ENCODE assay signal across 11 cellular contexts in the genomic region with DNA sequence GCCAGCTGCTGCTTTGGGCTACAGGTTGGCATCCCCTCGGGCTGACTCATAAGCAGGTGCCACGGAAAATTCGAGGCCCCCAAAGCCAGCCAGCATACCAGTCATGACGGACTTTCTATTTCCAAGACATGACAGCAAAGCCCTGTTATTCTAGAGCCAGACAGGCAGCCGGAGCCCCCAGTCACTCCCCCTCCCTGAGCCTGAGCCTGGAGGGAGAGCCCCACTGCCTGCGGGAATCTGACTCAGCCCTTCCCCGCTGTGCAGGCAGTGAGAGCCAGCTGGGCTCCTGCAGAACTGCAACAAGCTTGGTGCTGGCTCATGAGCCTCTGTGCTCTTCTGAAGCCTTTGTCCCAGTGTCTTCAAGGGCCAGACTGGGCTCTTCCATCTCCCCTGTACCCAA. TPM values are rescaled to one million over a fixed set of nuclear protein-coding genes. Genes with fewer than 3 reads are reported as not detected.
DNase-seq lines count a peak whose midpoint lies in the region; ATAC-seq and TF ChIP-seq lines count a peak whose summit lies in the region.
"Had no signal": no experiment of that assay in that cellular context is flagged by ENCODE, and none has a peak within 500 bp of the region (broad histone marks: within the 10 kb centered on the region; RNA-seq: fewer than 3 reads in every experiment).

No MANE protein-coding gene starts in this region.

- no peak overlapping the region for H3K4me3 Mint-ChIP-seq in activated T-cell treated with anti-CD3 and anti-CD28 coated beads, Interleukin-2, amount 50 U/mL, for 4 hours
- no peak overlapping the region for H3K4me3 Mint-ChIP-seq in stimulated activated memory B cell treated with anti-CD40 and anti-IgM and Interleukin-4, amounts not matched to agents 10 μg/mL and 1 μg/mL and 100 μg/mL, for 72 hours

- H3K4me1 ChIP-seq in SK-N-SH (ENCODE audit: control insufficient read depth in 1 of 2, insufficient read depth in 2 of 2, low read depth in 1 of 2, low read length in 1 of 2): no peaks in the 10 kb centered on the region
- peaks cover 0 to 29% (median 8%) of the 10 kb centered on the region in 4 donors for H3K4me1 ChIP-seq in tibial artery

- H3K27ac Mint-ChIP-seq in stimulated activated memory B cell treated with anti-CD40 and anti-IgM and Interleukin-4, amounts not matched to agents 10 μg/mL and 1 μg/mL and 100 μg/mL, for 72 hours: no peak overlapping the region
- H3K27ac Mint-ChIP-seq: activated naive CD4-positive, alpha-beta T cell treated with anti-CD3 and anti-CD28 coated beads, Interleukin-2, amount 50 U/mL, for 72 hours had no signal

- ATAC-seq in SK-N-SH treated with all-trans-retinoic acid at 6 μM for 48 hours: peak; percentile 78
- no peak for ATAC-seq in activated T-cell treated with anti-CD3 and anti-CD28 coated beads, Interleukin-2, amount 50 U/mL, for 4 hours
- ATAC-seq in stimulated activated memory B cell treated with anti-CD40 and anti-IgM and Interleukin-4, amounts not matched to agents 10 μg/mL and 1 μg/mL and 100 μg/mL, for 72 hours: no peak

- WGBS in SK-N-SH (ENCODE audit: low lambda C conversion rate): 64% methylated on average over 5 of the region's 7 CpGs

- H3K9me3 Mint-ChIP-seq in activated T-cell treated with anti-CD3 and anti-CD28 coated beads, Interleukin-2, amount 50 U/mL, for 4 hours: no peaks in the 10 kb centered on the region
- H3K9me3 Mint-ChIP-seq in stimulated activated memory B cell treated with anti-CD40 and anti-IgM and Interleukin-4, amounts not matched to agents 10 μg/mL and 1 μg/mL and 100 μg/mL, for 72 hours: no peaks in the 10 kb centered on the region
- H3K9me3 Mint-ChIP-seq: activated naive CD4-positive, alpha-beta T cell treated with anti-CD3 and anti-CD28 coated beads, Interleukin-2, amount 50 U/mL, for 72 hours had no signal

- no peaks in the 10 kb centered on the region for H3K27me3 ChIP-seq in SK-N-SH (ENCODE audit: insufficient read depth)
- H3K27me3 ChIP-seq in tibial artery: no peaks in the 10 kb centered on the region
- H3K27me3 ChIP-seq: BLaER1 had no signal

- H3K9me3 ChIP-seq in SK-N-SH (no peaks in the 10 kb centered on the region), tibial artery (no peaks in the 10 kb centered on the region)
- H3K9me3 ChIP-seq: BLaER1 had no signal

- H3K27ac ChIP-seq in SK-N-SH (ENCODE audit: low read depth in 2 of 2, low read length in 1 of 2) (no peak overlapping the region), tibial artery (peak overlapping the region; percentile 14 to 37)
- H3K27ac ChIP-seq: BLaER1 had no signal

- H3K36me3 Mint-ChIP-seq in activated T-cell treated with anti-CD3 and anti-CD28 coated beads, Interleukin-2, amount 50 U/mL, for 4 hours (ENCODE audit: insufficient read depth): no peaks in the 10 kb centered on the region
- H3K36me3 Mint-ChIP-seq in stimulated activated memory B cell treated with anti-CD40 and anti-IgM and Interleukin-4, amounts not matched to agents 10 μg/mL and 1 μg/mL and 100 μg/mL, for 72 hours: no peaks in the 10 kb centered on the region
- H3K36me3 Mint-ChIP-seq: activated naive CD4-positive, alpha-beta T cell treated with anti-CD3 and anti-CD28 coated beads, Interleukin-2, amount 50 U/mL, for 72 hours had no signal

- no peak for TF ChIP-seq EP300 in SK-N-SH (IDR thresholded peaks at IDR 0.05; ENCODE audit: borderline replicate concordance in 1 of 2, low read depth in 1 of 2, low read length in 1 of 2)

- H3K79me2 ChIP-seq in SK-N-SH (ENCODE audit: insufficient read depth): no peaks in the 10 kb centered on the region

- H3K27me3 Mint-ChIP-seq in activated T-cell treated with anti-CD3 and anti-CD28 coated beads, Interleukin-2, amount 50 U/mL, for 4 hours (ENCODE audit: low read depth): peaks cover 12% of the 10 kb centered on the region
- peaks cover 37% of the 10 kb centered on the region for H3K27me3 Mint-ChIP-seq in stimulated activated memory B cell treated with anti-CD40 and anti-IgM and Interleukin-4, amounts not matched to agents 10 μg/mL and 1 μg/mL and 100 μg/mL, for 72 hours

- H3K4me2 ChIP-seq in SK-N-SH: no peak overlapping the region

- CTCF ChIA-PET in SK-N-SH (lab: Yijun Ruan, JAX): interaction anchor here (1.2 to 1.9 kb wide), 5 partner anchors 12 to 279 kb away, joined by 4 to 9 read pairs (median 7); no protein-coding TSS in a partner anchor

- no peak overlapping the region for H3K4me3 ChIP-seq in SK-N-SH (ENCODE audit: low read depth in 2 of 2, low read length in 1 of 2)
- no peak overlapping the region for H3K4me3 ChIP-seq in astrocyte of the spinal cord (ENCODE audit: low read depth, low read length)
- H3K4me3 ChIP-seq in tibial artery: no peak overlapping the region
- H3K4me3 ChIP-seq: BLaER1 had no signal

- intact Hi-C loops in tibial artery (cut with DNase I; ENCODE audit: low total_unique reads): no loop called here

- POLR2A ChIA-PET in SK-N-SH (lab: Yijun Ruan, JAX): no interaction called here

- H3K4me1 Mint-ChIP-seq in activated T-cell treated with anti-CD3 and anti-CD28 coated beads, Interleukin-2, amount 50 U/mL, for 4 hours (ENCODE audit: low read depth): no peaks in the 10 kb centered on the region
- H3K4me1 Mint-ChIP-seq in stimulated activated memory B cell treated with anti-CD40 and anti-IgM and Interleukin-4, amounts not matched to agents 10 μg/mL and 1 μg/mL and 100 μg/mL, for 72 hours: no peaks in the 10 kb centered on the region

- no peaks in the 10 kb centered on the region for H3K9me2 ChIP-seq in SK-N-SH

- in situ Hi-C loops in astrocyte of the spinal cord (cut with HindIII; ENCODE audit: low sequenced_read_pairs): no loop called here

- DNase-seq in SK-N-SH (no peak), astrocyte of the spinal cord (ENCODE audit: low read depth, low spot score) (peak; percentile 94), iris pigment epithelial cell (ENCODE audit: low read depth) (peak; percentile 72), tibial artery (peak in 1 of 2 donors; percentile 76), COR-L47 (lab: John Stamatoyannopoulos, UW) (no peak)
- no peak for DNase-seq in activated T-cell treated with anti-CD3 and anti-CD28 coated beads, Interleukin-2, amount 50 U/mL, for 4 hours
- DNase-seq: SHP77 treated with DMSO at 0.1 percent for 48 hours had no signal

- no peak for TF ChIP-seq RAD21 in SK-N-SH (IDR thresholded peaks at IDR 0.05; ENCODE audit: low read length)

- no peak overlapping the region for H2AFZ ChIP-seq in SK-N-SH (ENCODE audit: low read depth)

- H4K20me1 ChIP-seq in SK-N-SH (ENCODE audit: insufficient read depth): no peaks in the 10 kb centered on the region
- H4K20me1 ChIP-seq: BLaER1 had no signal

- TF ChIP-seq CTCF in SK-N-SH (IDR thresholded peaks at IDR 0.05): no peak
- no peak for TF ChIP-seq CTCF in astrocyte of the spinal cord (IDR thresholded peaks at IDR 0.05; ENCODE audit: low read depth, low read length)
- TF ChIP-seq CTCF in tibial artery (IDR thresholded peaks at IDR 0.05): no peak

- no peaks in the 10 kb centered on the region for H3F3A ChIP-seq in SK-N-SH (replicated peaks; ENCODE audit: insufficient read depth)

- no peaks in the 10 kb centered on the region for H3K36me3 ChIP-seq in SK-N-SH (replicated peaks in 1 of 2; ENCODE audit: control insufficient read depth in 1 of 2, insufficient read depth in 2 of 2, low read length in 1 of 2)
- H3K36me3 ChIP-seq in tibial artery: no peaks in the 10 kb centered on the region
- H3K36me3 ChIP-seq: BLaER1 had no signal

- no peak overlapping the region for H3K9ac ChIP-seq in SK-N-SH
- H3K9ac ChIP-seq: BLaER1 had no signal

TF ChIP-seq in SK-N-SH treated with all-trans-retinoic acid at 6 μM for 48 hours, 23 proteins besides CTCF, POLR2A, EP300 and RAD21 (continues in another document):
- TF ChIP-seq ZFP3 (CRISPR knock-in tag; IDR thresholded peaks at IDR 0.05): no peak

TF ChIP-seq in SK-N-SH, 30 proteins besides CTCF, POLR2A, EP300 and RAD21 (continues in another document):
- no peak for TF ChIP-seq RFX5 (IDR thresholded peaks at IDR 0.05; ENCODE audit: low read length)
- TF ChIP-seq NRF1 (IDR thresholded peaks at IDR 0.05; ENCODE audit: low read depth, low read length): no peak
- TF ChIP-seq, protein P1, sequence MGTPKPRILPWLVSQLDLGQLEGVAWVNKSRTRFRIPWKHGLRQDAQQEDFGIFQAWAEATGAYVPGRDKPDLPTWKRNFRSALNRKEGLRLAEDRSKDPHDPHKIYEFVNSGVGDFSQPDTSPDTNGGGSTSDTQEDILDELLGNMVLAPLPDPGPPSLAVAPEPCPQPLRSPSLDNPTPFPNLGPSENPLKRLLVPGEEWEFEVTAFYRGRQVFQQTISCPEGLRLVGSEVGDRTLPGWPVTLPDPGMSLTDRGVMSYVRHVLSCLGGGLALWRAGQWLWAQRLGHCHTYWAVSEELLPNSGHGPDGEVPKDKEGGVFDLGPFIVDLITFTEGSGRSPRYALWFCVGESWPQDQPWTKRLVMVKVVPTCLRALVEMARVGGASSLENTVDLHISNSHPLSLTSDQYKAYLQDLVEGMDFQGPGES (IDR thresholded peaks at IDR 0.05; ENCODE audit: low read depth, low read length): no peak
- TF ChIP-seq TEAD4 (IDR thresholded peaks at IDR 0.05; ENCODE audit: borderline replicate concordance, insufficient read depth): no peak
- no peak for TF ChIP-seq TAF1 (IDR thresholded peaks at IDR 0.05; ENCODE audit: borderline replicate concordance, low read depth, low read length)
- no peak for TF ChIP-seq NFIC (IDR thresholded peaks at IDR 0.05; ENCODE audit: borderline replicate concordance)
- TF ChIP-seq TCF12 (IDR thresholded peaks at IDR 0.05): no peak
- TF ChIP-seq EZH2phosphoT487 (IDR thresholded peaks at IDR 0.05; ENCODE audit: borderline replicate concordance, low read depth): no peak
- TF ChIP-seq, protein P2, sequence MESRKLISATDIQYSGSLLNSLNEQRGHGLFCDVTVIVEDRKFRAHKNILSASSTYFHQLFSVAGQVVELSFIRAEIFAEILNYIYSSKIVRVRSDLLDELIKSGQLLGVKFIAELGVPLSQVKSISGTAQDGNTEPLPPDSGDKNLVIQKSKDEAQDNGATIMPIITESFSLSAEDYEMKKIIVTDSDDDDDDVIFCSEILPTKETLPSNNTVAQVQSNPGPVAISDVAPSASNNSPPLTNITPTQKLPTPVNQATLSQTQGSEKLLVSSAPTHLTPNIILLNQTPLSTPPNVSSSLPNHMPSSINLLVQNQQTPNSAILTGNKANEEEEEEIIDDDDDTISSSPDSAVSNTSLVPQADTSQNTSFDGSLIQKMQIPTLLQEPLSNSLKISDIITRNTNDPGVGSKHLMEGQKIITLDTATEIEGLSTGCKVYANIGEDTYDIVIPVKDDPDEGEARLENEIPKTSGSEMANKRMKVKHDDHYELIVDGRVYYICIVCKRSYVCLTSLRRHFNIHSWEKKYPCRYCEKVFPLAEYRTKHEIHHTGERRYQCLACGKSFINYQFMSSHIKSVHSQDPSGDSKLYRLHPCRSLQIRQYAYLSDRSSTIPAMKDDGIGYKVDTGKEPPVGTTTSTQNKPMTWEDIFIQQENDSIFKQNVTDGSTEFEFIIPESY (IDR thresholded peaks at IDR 0.05; ENCODE audit: borderline replicate concordance, low read depth): no peak
- no peak for TF ChIP-seq MEF2A (IDR thresholded peaks at IDR 0.05; ENCODE audit: borderline replicate concordance, low read depth)

RNA-seq across cellular contexts. Expression of a gene that starts 15.8 kb away (rescaled TPM):
- polyA plus RNA-seq in SK-N-SH (2012; rRNA removed): 0.03 TPM in 1 of 2 replicates, not detected in the other
- 0.03 and 0.08 TPM in 2 replicates for polyA plus RNA-seq in SK-N-SH (2012; cell fraction: cytosol; rRNA removed)
- 0.02 TPM in 1 of 2 replicates, not detected in the other for polyA plus RNA-seq in SK-N-SH (2012; cell fraction: nucleus; rRNA removed)
- not detected for total RNA-seq in activated T-cell treated with anti-CD3 and anti-CD28 coated beads, Interleukin-2, amount 50 U/mL, for 4 hours
- total RNA-seq: activated naive CD4-positive, alpha-beta T cell treated with anti-CD3 and anti-CD28 coated beads, Interleukin-2, amount 50 U/mL, for 72 hours had no signal

Comparison
In these comparisons a context has a peak if more than half of its experiments do, and no peak if none do; other contexts are left out.
1. DNase-seq: peak in astrocyte of the spinal cord (single experiment) and iris pigment epithelial cell (single experiment); none in SK-N-SH (single experiment), activated T-cell treated with anti-CD3 and anti-CD28 coated beads, Interleukin-2, amount 50 U/mL, for 4 hours (single experiment) and COR-L47 (single experiment).
2. H3K27ac ChIP-seq: peak in tibial artery (2 of 2); none in SK-N-SH (0 of 2).